Comparison of ENCODE assay signal across 1 cellular context in the genomic region with DNA sequence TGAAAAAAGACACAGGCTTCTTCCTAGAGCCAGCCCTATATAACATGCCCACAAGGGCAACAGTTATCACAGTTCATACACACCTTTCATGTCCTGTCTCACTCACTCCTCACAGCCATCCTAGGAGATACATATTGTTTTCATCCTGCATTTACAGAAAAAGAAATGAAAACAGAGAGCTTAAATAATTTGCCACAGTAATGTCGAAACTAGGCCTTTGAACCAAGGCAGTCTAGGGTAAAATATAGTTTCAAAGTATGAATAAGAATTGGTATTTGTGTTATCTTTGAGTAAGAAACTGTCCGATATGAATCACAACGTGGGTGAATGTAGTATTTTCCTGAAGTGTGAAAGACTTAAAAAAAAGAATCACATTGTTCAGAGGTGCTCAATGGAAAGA.
TF ChIP-seq lines count a peak whose summit lies in the region.

No MANE protein-coding gene starts in this region.

TF ChIP-seq in GM12878, 131 proteins besides CTCF, POLR2A, EP300 and RAD21 (continued from another document and continues in another):
- TF ChIP-seq CUX1 (IDR thresholded peaks at IDR 0.05; ENCODE audit: insufficient replicate concordance, low read depth, low read length) (no peak), EZH2 (IDR thresholded peaks at IDR 0.05; ENCODE audit: borderline replicate concordance, control insufficient read depth, low read depth, low read length) (no peak), TAF1 (IDR thresholded peaks at IDR 0.05; ENCODE audit: borderline replicate concordance, low read depth, low read length) (no peak), IKZF1 (conservative IDR thresholded peaks at IDR 0.05) (peak; percentile 73), PML (IDR thresholded peaks at IDR 0.05; ENCODE audit: low read length) (peak; percentile 73), BCL11A (IDR thresholded peaks at IDR 0.05; ENCODE audit: low read depth, low read length) (peak; percentile 94), MEF2A (IDR thresholded peaks at IDR 0.05; ENCODE audit: insufficient read depth, low read depth, low read length) (peak; percentile 92), CBX5 (IDR thresholded peaks at IDR 0.05; ENCODE audit: low read depth) (peak; percentile 83; the same call in 1 of the 2 replicates), MTA3 (IDR thresholded peaks at IDR 0.05; ENCODE audit: borderline replicate concordance, low read length) (peak; percentile 97), MYC (IDR thresholded peaks at IDR 0.05; ENCODE audit: insufficient read depth, insufficient read length, insufficient replicate concordance, low read length, severe bottlenecking) (no peak), TBL1XR1 (IDR thresholded peaks at IDR 0.05; ENCODE audit: low read depth, low read length) (0 out of 2 replicates have a peak, but pooled peaks have one; percentile 37), EED (IDR thresholded peaks at IDR 0.05; ENCODE audit: low read depth) (peak; percentile 45; the same call in 1 of the 2 replicates), SMAD5 (IDR thresholded peaks at IDR 0.05; ENCODE audit: low read depth) (no peak), FOXM1 (IDR thresholded peaks at IDR 0.05; ENCODE audit: low read depth, low read length) (peak; percentile 93), SMC3 (IDR thresholded peaks at IDR 0.05; ENCODE audit: borderline replicate concordance, low read length) (no peak), IRF4 (IDR thresholded peaks at IDR 0.05; ENCODE audit: low read depth, low read length) (peak; percentile 95), CREM (IDR thresholded peaks at IDR 0.05; ENCODE audit: low read depth) (peak; percentile 83), MEF2B (IDR thresholded peaks at IDR 0.05; ENCODE audit: partially characterized antibody, poor library complexity, severe bottlenecking) (peak; percentile 53), RAD51 (IDR thresholded peaks at IDR 0.05) (no peak), SIX5 (IDR thresholded peaks at IDR 0.05; ENCODE audit: low read depth, low read length, severe bottlenecking) (no peak), GABPA (IDR thresholded peaks at IDR 0.05; ENCODE audit: low read depth) (peak; percentile 67; the same call in 1 of the 2 replicates), RELA (IDR thresholded peaks at IDR 0.05; ENCODE audit: borderline replicate concordance, partially characterized antibody) (no peak), PBX3 (IDR thresholded peaks at IDR 0.05; ENCODE audit: insufficient replicate concordance, low read depth, low read length) (no peak), PAX8 (IDR thresholded peaks at IDR 0.05) (no peak), POU2F2 (IDR thresholded peaks at IDR 0.05; ENCODE audit: borderline replicate concordance, low read depth, low read length) (0 out of 3 replicates have a peak, but pooled peaks have one; percentile 34), ETV6 (conservative IDR thresholded peaks at IDR 0.05 in 1 of 2, IDR thresholded peaks at IDR 0.05 in 1 of 2; ENCODE audit: borderline replicate concordance in 1 of 2, low read depth in 1 of 2) (peak in 1 of 2 experiments; percentile 42; a peak in 1 of 4 replicates), SREBF1 (IDR thresholded peaks at IDR 0.05; ENCODE audit: low read length) (no peak), NRF1 (conservative IDR thresholded peaks at IDR 0.05; ENCODE audit: low read depth, low read length) (no peak), ZNF384 (IDR thresholded peaks at IDR 0.05; ENCODE audit: borderline replicate concordance, low read depth, low read length) (no peak), BMI1 (IDR thresholded peaks at IDR 0.05; ENCODE audit: borderline replicate concordance) (peak; percentile 72), SUZ12 (IDR thresholded peaks at IDR 0.05; ENCODE audit: unreplicated experiment) (no peak), IKZF2 (IDR thresholded peaks at IDR 0.05) (peak; percentile 92 to 94), TCF7 (IDR thresholded peaks at IDR 0.05; ENCODE audit: borderline replicate concordance) (peak; percentile 100), HDGF (IDR thresholded peaks at IDR 0.05) (no peak), JUNB (IDR thresholded peaks at IDR 0.05) (peak; percentile 100), CBFB (IDR thresholded peaks at IDR 0.05; ENCODE audit: low read depth) (no peak), MTA2 (IDR thresholded peaks at IDR 0.05; ENCODE audit: low read depth) (peak; percentile 73), SRF (IDR thresholded peaks at IDR 0.05; ENCODE audit: low read depth in 2 of 2, low read length in 2 of 2) (0 out of 4 replicates have a peak, but pooled peaks of 1 of the 2 experiments have one; percentile 40), STAT1 (conservative IDR thresholded peaks at IDR 0.05) (no peak), ZNF217 (IDR thresholded peaks at IDR 0.05) (peak; percentile 93), BCL3 (IDR thresholded peaks at IDR 0.05; ENCODE audit: borderline replicate concordance, insufficient read depth, low read depth, low read length, poor library complexity, severe bottlenecking) (peak; percentile 63)
- TF ChIP-seq, protein P1, sequence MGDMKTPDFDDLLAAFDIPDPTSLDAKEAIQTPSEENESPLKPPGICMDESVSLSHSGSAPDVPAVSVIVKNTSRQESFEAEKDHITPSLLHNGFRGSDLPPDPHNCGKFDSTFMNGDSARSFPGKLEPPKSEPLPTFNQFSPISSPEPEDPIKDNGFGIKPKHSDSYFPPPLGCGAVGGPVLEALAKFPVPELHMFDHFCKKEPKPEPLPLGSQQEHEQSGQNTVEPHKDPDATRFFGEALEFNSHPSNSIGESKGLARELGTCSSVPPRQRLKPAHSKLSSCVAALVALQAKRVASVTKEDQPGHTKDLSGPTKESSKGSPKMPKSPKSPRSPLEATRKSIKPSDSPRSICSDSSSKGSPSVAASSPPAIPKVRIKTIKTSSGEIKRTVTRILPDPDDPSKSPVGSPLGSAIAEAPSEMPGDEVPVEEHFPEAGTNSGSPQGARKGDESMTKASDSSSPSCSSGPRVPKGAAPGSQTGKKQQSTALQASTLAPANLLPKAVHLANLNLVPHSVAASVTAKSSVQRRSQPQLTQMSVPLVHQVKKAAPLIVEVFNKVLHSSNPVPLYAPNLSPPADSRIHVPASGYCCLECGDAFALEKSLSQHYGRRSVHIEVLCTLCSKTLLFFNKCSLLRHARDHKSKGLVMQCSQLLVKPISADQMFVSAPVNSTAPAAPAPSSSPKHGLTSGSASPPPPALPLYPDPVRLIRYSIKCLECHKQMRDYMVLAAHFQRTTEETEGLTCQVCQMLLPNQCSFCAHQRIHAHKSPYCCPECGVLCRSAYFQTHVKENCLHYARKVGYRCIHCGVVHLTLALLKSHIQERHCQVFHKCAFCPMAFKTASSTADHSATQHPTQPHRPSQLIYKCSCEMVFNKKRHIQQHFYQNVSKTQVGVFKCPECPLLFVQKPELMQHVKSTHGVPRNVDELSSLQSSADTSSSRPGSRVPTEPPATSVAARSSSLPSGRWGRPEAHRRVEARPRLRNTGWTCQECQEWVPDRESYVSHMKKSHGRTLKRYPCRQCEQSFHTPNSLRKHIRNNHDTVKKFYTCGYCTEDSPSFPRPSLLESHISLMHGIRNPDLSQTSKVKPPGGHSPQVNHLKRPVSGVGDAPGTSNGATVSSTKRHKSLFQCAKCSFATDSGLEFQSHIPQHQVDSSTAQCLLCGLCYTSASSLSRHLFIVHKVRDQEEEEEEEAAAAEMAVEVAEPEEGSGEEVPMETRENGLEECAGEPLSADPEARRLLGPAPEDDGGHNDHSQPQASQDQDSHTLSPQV (IDR thresholded peaks at IDR 0.05): no peak
- TF ChIP-seq, protein P2, sequence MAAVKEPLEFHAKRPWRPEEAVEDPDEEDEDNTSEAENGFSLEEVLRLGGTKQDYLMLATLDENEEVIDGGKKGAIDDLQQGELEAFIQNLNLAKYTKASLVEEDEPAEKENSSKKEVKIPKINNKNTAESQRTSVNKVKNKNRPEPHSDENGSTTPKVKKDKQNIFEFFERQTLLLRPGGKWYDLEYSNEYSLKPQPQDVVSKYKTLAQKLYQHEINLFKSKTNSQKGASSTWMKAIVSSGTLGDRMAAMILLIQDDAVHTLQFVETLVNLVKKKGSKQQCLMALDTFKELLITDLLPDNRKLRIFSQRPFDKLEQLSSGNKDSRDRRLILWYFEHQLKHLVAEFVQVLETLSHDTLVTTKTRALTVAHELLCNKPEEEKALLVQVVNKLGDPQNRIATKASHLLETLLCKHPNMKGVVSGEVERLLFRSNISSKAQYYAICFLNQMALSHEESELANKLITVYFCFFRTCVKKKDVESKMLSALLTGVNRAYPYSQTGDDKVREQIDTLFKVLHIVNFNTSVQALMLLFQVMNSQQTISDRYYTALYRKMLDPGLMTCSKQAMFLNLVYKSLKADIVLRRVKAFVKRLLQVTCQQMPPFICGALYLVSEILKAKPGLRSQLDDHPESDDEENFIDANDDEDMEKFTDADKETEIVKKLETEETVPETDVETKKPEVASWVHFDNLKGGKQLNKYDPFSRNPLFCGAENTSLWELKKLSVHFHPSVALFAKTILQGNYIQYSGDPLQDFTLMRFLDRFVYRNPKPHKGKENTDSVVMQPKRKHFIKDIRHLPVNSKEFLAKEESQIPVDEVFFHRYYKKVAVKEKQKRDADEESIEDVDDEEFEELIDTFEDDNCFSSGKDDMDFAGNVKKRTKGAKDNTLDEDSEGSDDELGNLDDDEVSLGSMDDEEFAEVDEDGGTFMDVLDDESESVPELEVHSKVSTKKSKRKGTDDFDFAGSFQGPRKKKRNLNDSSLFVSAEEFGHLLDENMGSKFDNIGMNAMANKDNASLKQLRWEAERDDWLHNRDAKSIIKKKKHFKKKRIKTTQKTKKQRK (IDR thresholded peaks at IDR 0.05; ENCODE audit: low read depth, low read length): no peak
- TF ChIP-seq, protein P3, sequence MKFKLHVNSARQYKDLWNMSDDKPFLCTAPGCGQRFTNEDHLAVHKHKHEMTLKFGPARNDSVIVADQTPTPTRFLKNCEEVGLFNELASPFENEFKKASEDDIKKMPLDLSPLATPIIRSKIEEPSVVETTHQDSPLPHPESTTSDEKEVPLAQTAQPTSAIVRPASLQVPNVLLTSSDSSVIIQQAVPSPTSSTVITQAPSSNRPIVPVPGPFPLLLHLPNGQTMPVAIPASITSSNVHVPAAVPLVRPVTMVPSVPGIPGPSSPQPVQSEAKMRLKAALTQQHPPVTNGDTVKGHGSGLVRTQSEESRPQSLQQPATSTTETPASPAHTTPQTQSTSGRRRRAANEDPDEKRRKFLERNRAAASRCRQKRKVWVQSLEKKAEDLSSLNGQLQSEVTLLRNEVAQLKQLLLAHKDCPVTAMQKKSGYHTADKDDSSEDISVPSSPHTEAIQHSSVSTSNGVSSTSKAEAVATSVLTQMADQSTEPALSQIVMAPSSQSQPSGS (IDR thresholded peaks at IDR 0.05; ENCODE audit: low read length): peak; percentile 97
